10 cellular contexts compared by ENCODE assay signal in the genomic region with DNA sequence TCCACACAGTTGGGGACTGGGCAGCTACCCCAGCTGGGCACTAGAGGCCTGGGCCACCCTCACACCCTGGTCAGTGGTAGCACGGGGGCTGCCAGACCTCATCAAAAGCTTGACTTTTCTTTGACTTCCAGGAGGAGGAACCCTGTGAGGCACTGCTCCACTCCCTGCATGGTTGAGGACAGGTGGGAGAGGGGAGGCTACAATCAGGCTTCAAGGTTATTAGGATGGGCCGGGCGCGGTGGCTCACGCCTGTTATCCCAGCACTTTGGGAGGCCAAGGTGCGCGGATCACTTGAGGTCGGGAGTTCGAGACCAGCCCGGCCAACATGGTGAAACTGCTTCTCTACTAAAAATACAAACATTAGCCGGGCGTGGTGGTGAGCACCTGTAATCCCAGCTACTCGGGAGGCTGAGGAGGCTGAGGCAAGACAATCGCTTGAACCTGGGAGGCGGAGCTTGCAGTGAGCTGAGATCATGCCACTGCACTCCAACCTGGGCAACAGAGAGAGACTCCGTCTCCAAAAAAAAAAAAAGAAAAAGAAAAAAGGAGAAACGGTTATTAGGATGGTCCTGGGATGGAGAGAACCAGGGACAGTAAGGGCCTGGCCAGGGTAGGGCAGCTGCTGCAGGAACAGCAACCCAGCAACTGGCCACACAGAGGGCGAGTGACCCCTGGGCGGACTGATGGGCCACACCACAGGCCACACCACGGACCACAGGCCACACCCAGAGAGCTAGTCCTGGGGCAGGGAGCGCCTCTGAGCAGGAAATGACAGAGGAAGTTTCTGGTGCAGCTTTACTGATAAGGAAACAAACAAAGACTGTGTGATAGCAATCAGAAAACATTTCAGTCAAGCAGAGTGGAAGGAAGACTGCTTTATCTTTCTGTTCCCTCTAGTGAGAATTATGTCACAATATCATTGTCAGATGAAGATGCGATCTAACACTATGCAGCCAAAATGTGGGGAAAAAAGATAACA. TPM values are rescaled to one million over a fixed set of nuclear protein-coding genes. Genes with fewer than 3 reads are reported as not detected.
DNase-seq lines count a peak whose midpoint lies in the region; ATAC-seq lines count a peak whose summit lies in the region.
"Had no signal": no experiment of that assay in that cellular context is flagged by ENCODE, and none has a peak within 500 bp of the region (broad histone marks: within the 10 kb centered on the region; RNA-seq: fewer than 3 reads in every experiment).

No MANE protein-coding gene starts in this region.

- peak; percentile 57 for DNase-seq in activated CD8-positive, alpha-beta memory T cell treated with anti-CD3 and anti-CD28 coated beads for 24 hours
- no peak for DNase-seq in activated CD8-positive, alpha-beta memory T cell treated with anti-CD3 and anti-CD28 coated beads, Interleukin-2, amount 50 U/mL, for 4 hours
- peak; percentile 38 for DNase-seq in SKM-1 treated with dmso at 0.1 percent for 144 hours (lab: John Stamatoyannopoulos, UW; ENCODE audit: unreplicated experiment)
- DNase-seq in dermis blood vessel endothelial cell: peak; percentile 66
- DNase-seq in stimulated activated CD8-positive, alpha-beta memory T cell treated with anti-CD3 and anti-CD28 coated beads, Interleukin-4, amount 100 ng/mL, for 48 hours: peak; percentile 41
- DNase-seq in NCI-H2107 (lab: John Stamatoyannopoulos, UW): no peak
- no peak for DNase-seq in NCI-H146 (lab: John Stamatoyannopoulos, UW)
- DNase-seq: psoas muscle had no signal

- ATAC-seq in GM21360 (IDR thresholded peaks at IDR 0.05; ENCODE audit: unreplicated experiment): no peak

RNA-seq across cellular contexts. Expression of a gene that starts 20.5 kb away (rescaled TPM):
- total RNA-seq in dermis blood vessel endothelial cell: not detected in 2 replicates
- total RNA-seq: psoas muscle, urinary bladder had no signal

RNA-seq across cellular contexts. Expression of a gene that starts 26.0 kb away (rescaled TPM):
- 22.5 and 34.9 TPM in 2 replicates for total RNA-seq in dermis blood vessel endothelial cell

RNA-seq across cellular contexts. Expression of a gene that starts 58.9 kb away (rescaled TPM):
- 0.17 TPM in 1 of 2 replicates, not detected in the other for total RNA-seq in dermis blood vessel endothelial cell
- total RNA-seq: psoas muscle, urinary bladder had no signal

Comparison
In these comparisons a context has a peak if more than half of its experiments do, and no peak if none do; other contexts are left out.
1. DNase-seq: peak in activated CD8-positive, alpha-beta memory T cell treated with anti-CD3 and anti-CD28 coated beads for 24 hours (single experiment), SKM-1 treated with dmso at 0.1 percent for 144 hours (single experiment), dermis blood vessel endothelial cell (single experiment) and stimulated activated CD8-positive, alpha-beta memory T cell treated with anti-CD3 and anti-CD28 coated beads, Interleukin-4, amount 100 ng/mL, for 48 hours (single experiment); none in activated CD8-positive, alpha-beta memory T cell treated with anti-CD3 and anti-CD28 coated beads, Interleukin-2, amount 50 U/mL, for 4 hours (single experiment), NCI-H2107 (single experiment) and NCI-H146 (single experiment).